In genomic region chr3:112770026-112770626, GRCh38 we compare ENCODE assay signal across 10 cellular contexts.
A peak's percentile ranks its signal among the peaks of the same experiment; 100 is the strongest.
DNase-seq lines count a peak whose midpoint lies in the region; TF ChIP-seq lines count a peak whose summit lies in the region.
"Had no signal": no experiment of that assay in that cellular context is flagged by ENCODE, and none has a peak within 500 bp of the region (broad histone marks: within the 10 kb centered on the region; RNA-seq: fewer than 3 reads in every experiment).

No MANE protein-coding gene starts in this region.

- TF ChIP-seq CTCF in coronary artery (IDR thresholded peaks at IDR 0.05) = no peak

- peaks cover 4% of the 10 kb centered on the region for H3K9me3 Mint-ChIP-seq in activated CD4-positive, alpha-beta T cell treated with anti-CD3 and anti-CD28 coated beads, Interleukin-2, amount 10 ng/mL, durations not matched to agents 24 days and 14 days

- no peak overlapping the region for H3K4me3 Mint-ChIP-seq in activated CD4-positive, alpha-beta T cell treated with anti-CD3 and anti-CD28 coated beads, Interleukin-2, amount 10 ng/mL, durations not matched to agents 24 days and 14 days

- no peaks in the 10 kb centered on the region for H3K27me3 Mint-ChIP-seq in activated CD4-positive, alpha-beta T cell treated with anti-CD3 and anti-CD28 coated beads, Interleukin-2, amount 10 ng/mL, durations not matched to agents 24 days and 14 days

- peak; percentile 20 for DNase-seq in activated T-cell treated with anti-CD3 and anti-CD28 coated beads for 24 hours (ENCODE audit: low read depth)
- DNase-seq in activated T-cell treated with anti-CD3 and anti-CD28 coated beads for 4 hours = no peak
- DNase-seq in activated CD4-positive, alpha-beta T cell treated with anti-CD3 and anti-CD28 coated beads, Interleukin-2, amount 10 ng/mL, durations not matched to agents 24 days and 14 days = no peak
- peak; percentile 30 for DNase-seq in foreskin melanocyte
- DNase-seq in stimulated activated CD8-positive, alpha-beta memory T cell treated with anti-CD3 and anti-CD28 coated beads, Interleukin-7, amount 100 ng/mL, for 48 hours (ENCODE audit: extremely low read depth in 1 of 2, low read depth in 1 of 2) = peak; percentile 11 to 47
- DNase-seq in iPS-NIHi7 (ENCODE audit: extremely low spot score) = no peak
- DNase-seq in GF-D8 (lab: John Stamatoyannopoulos, UW) = no peak
- DNase-seq in coronary artery (ENCODE audit: low spot score) = no peak
- DNase-seq: NCI-H446 treated with DMSO at 0.1 percent for 48 hours, upper lobe of left lung had no signal

- no peak overlapping the region for H3K4me3 ChIP-seq in coronary artery
- H3K4me3 ChIP-seq: upper lobe of left lung had no signal

- H3K27ac Mint-ChIP-seq in activated CD4-positive, alpha-beta T cell treated with anti-CD3 and anti-CD28 coated beads, Interleukin-2, amount 10 ng/mL, durations not matched to agents 24 days and 14 days = peak overlapping the region; percentile 13

- intact Hi-C loops in activated CD4-positive, alpha-beta T cell treated with anti-CD3 and anti-CD28 coated beads, Interleukin-2, amount 10 ng/mL, durations not matched to agents 24 days and 14 days (cut with micrococcal nuclease) = loop anchor here (5.0 kb wide), 1 partner anchor 33 kb away; no protein-coding TSS in a partner anchor

- H3K36me3 Mint-ChIP-seq in activated CD4-positive, alpha-beta T cell treated with anti-CD3 and anti-CD28 coated beads, Interleukin-2, amount 10 ng/mL, durations not matched to agents 24 days and 14 days (ENCODE audit: low read depth) = no peaks in the 10 kb centered on the region

- peaks cover 16% of the 10 kb centered on the region for H3K4me1 Mint-ChIP-seq in activated CD4-positive, alpha-beta T cell treated with anti-CD3 and anti-CD28 coated beads, Interleukin-2, amount 10 ng/mL, durations not matched to agents 24 days and 14 days

- peak overlapping the region in 1 of 2 donors; percentile 3 for H3K27ac ChIP-seq in coronary artery
- H3K27ac ChIP-seq: upper lobe of left lung had no signal

Comparison
In these comparisons a context has a peak if more than half of its experiments do, and no peak if none do; other contexts are left out.
1. DNase-seq: peak in activated T-cell treated with anti-CD3 and anti-CD28 coated beads for 24 hours (single experiment), foreskin melanocyte (single experiment) and stimulated activated CD8-positive, alpha-beta memory T cell treated with anti-CD3 and anti-CD28 coated beads, Interleukin-7, amount 100 ng/mL, for 48 hours (2 of 2); none in activated T-cell treated with anti-CD3 and anti-CD28 coated beads for 4 hours (single experiment), activated CD4-positive, alpha-beta T cell treated with anti-CD3 and anti-CD28 coated beads, Interleukin-2, amount 10 ng/mL, durations not matched to agents 24 days and 14 days (single experiment), iPS-NIHi7 (single experiment), GF-D8 (single experiment) and coronary artery (single experiment).